ENCODE assay signal across 19 cellular contexts in genomic region chr12:86018361-86018760, GRCh38.
A peak's percentile ranks its signal among the peaks of the same experiment; 100 is the strongest.
DNase-seq lines count a peak whose midpoint lies in the region; ATAC-seq, FAIRE-seq and TF ChIP-seq lines count a peak whose summit lies in the region.
"Had no signal": no experiment of that assay in that cellular context is flagged by ENCODE, and none has a peak within 500 bp of the region (broad histone marks: within the 10 kb centered on the region; RNA-seq: fewer than 3 reads in every experiment).

No MANE protein-coding gene starts in this region.

- H3K27ac ChIP-seq in K562 (ENCODE audit: extremely low read depth, low read depth, low read length) = no peak overlapping the region
- no peak overlapping the region for H3K27ac ChIP-seq in adrenal gland
- H3K27ac ChIP-seq in esophagus muscularis mucosa (replicated peaks in 1 of 4) = no peak overlapping the region
- H3K27ac ChIP-seq: BLaER1, C4-2B had no signal

- H3K4me2 ChIP-seq in K562 (ENCODE audit: insufficient read depth, low read length) = no peak overlapping the region
- H3K4me2 ChIP-seq: BLaER1, GM23338 had no signal

- H3K4me1 ChIP-seq in K562 (replicated peaks in 1 of 2; ENCODE audit: control insufficient read depth in 2 of 2, insufficient read depth in 2 of 2, low read length in 2 of 2) (no peaks in the 10 kb centered on the region), adrenal gland (replicated peaks in 1 of 2) (no peaks in the 10 kb centered on the region), esophagus muscularis mucosa (no peaks in the 10 kb centered on the region)
- H3K4me1 ChIP-seq: BLaER1, Caco-2, HAP-1 had no signal

- TF ChIP-seq EP300 in K562 (IDR thresholded peaks at IDR 0.05; ENCODE audit: low read length) (no peak), esophagus muscularis mucosa (IDR thresholded peaks at IDR 0.05) (no peak)

- no peaks in the 10 kb centered on the region for H3K27me3 ChIP-seq in K562 (ENCODE audit: control insufficient read depth in 2 of 2, insufficient read depth in 2 of 2, low read length in 2 of 2)
- no peaks in the 10 kb centered on the region for H3K27me3 ChIP-seq in adrenal gland
- no peaks in the 10 kb centered on the region for H3K27me3 ChIP-seq in esophagus muscularis mucosa
- H3K27me3 ChIP-seq: BLaER1 had no signal

- 0% methylated on average over 3 of the region's 3 CpGs for WGBS in K562 (ENCODE audit: insufficient coverage, low coverage, missing lambda C conversion rate)
- WGBS in adrenal gland, 4 donors = 49 to 62% (median 57%) methylated on average over 3 of the region's 3 CpGs
- WGBS in esophagus muscularis mucosa = 77% methylated on average over 3 of the region's 3 CpGs

- H3K36me3 ChIP-seq in K562 (ENCODE audit: control insufficient read depth, insufficient read depth, low read length) (no peaks in the 10 kb centered on the region), adrenal gland (replicated peaks in 1 of 2) (no peaks in the 10 kb centered on the region), esophagus muscularis mucosa (no peaks in the 10 kb centered on the region)
- H3K36me3 ChIP-seq: BLaER1, HAP-1 had no signal

- TF ChIP-seq CTCF in K562 (IDR thresholded peaks at IDR 0.05 in 2 of 3, conservative IDR thresholded peaks at IDR 0.05 in 1 of 3; ENCODE audit: insufficient read depth in 2 of 3, low read depth in 1 of 3, low read length in 3 of 3) (no peak), adrenal gland (IDR thresholded peaks at IDR 0.05) (no peak), esophagus muscularis mucosa (IDR thresholded peaks at IDR 0.05) (no peak)

- no peaks in the 10 kb centered on the region for H3K9me1 ChIP-seq in K562 (ENCODE audit: control insufficient read depth, insufficient read depth, low read length)

- no peaks in the 10 kb centered on the region for H4K20me1 ChIP-seq in K562 (replicated peaks; ENCODE audit: control insufficient read depth, insufficient read depth, low read length)
- H4K20me1 ChIP-seq: BLaER1 had no signal

- POLR2A ChIA-PET in K562 (lab: Yijun Ruan, JAX) = no interaction called here

- H3K4me3 ChIP-seq in K562 (no peak overlapping the region), adrenal gland (no peak overlapping the region), esophagus muscularis mucosa (no peak overlapping the region)
- H3K4me3 ChIP-seq: BLaER1, GM12878, GM23338, HAP-1 had no signal

- TF ChIP-seq RAD21 in K562 (CRISPR knock-in tag; conservative IDR thresholded peaks at IDR 0.05 in 1 of 2, IDR thresholded peaks at IDR 0.05 in 1 of 2) = no peak

- CTCF ChIA-PET in K562 (lab: Yijun Ruan, JAX; ENCODE audit: low intra/inter-chr PET ratio) = no interaction called here

- in situ Hi-C loops in K562 (cut with MboI) = no loop called here

- FAIRE-seq in K562 (lab: Jason Lieb, UNC) = no peak
- FAIRE-seq: GM12878, GM19239 had no signal

- no peak for TF ChIP-seq POLR2A in K562 (conservative IDR thresholded peaks at IDR 0.05)
- no peak for TF ChIP-seq POLR2A in adrenal gland (IDR thresholded peaks at IDR 0.05)
- no peak for TF ChIP-seq POLR2A in esophagus muscularis mucosa (IDR thresholded peaks at IDR 0.05; ENCODE audit: low read depth)

- no peaks in the 10 kb centered on the region for H3K79me2 ChIP-seq in K562 (ENCODE audit: control insufficient read depth, insufficient read depth, low read length)

- no peak overlapping the region for H3K9ac ChIP-seq in K562 (ENCODE audit: insufficient read depth in 1 of 2, low read depth in 2 of 2, low read length in 2 of 2)
- H3K9ac ChIP-seq: BLaER1 had no signal

- peak; percentile 28 for DNase-seq in ELR (ENCODE audit: low read depth)
- peak; percentile 20 for DNase-seq in M059J (ENCODE audit: low read depth)
- DNase-seq in K562 (ENCODE audit: extremely low read depth in 1 of 4, low spot score in 3 of 4) = no peak
- DNase-seq in adrenal gland = no peak
- no peak for DNase-seq in esophagus muscularis mucosa (ENCODE audit: extremely low spot score)
- DNase-seq: Caco-2; CD4-positive, CD25-positive, alpha-beta regulatory T cell; CD8-positive, alpha-beta T cell; DMS153; DND-41; GDM1; HFFc6 had no signal

- no TSS peak for BruUV-seq in K562 (replicated peaks; lab: Mats Ljungman, UMichigan)

- intact Hi-C loops in K562 (cut with micrococcal nuclease) = no loop called here
- intact Hi-C loops in adrenal gland (cut with DNase I) = no loop called here
- intact Hi-C loops in esophagus muscularis mucosa (cut with DNase I) = no loop called here

- H3K9me3 ChIP-seq in K562 (replicated peaks; ENCODE audit: control insufficient read depth, insufficient read depth, low read depth, low read length) (no peaks in the 10 kb centered on the region), adrenal gland (replicated peaks in 1 of 3) (no peaks in the 10 kb centered on the region), esophagus muscularis mucosa (no peaks in the 10 kb centered on the region)
- H3K9me3 ChIP-seq: BLaER1, Caco-2, HAP-1 had no signal

- no peak overlapping the region for H2AFZ ChIP-seq in K562 (ENCODE audit: low read depth, low read length)
- H2AFZ ChIP-seq: GM23338 had no signal

- ATAC-seq in K562 (no peak), HG03571 (IDR thresholded peaks at IDR 0.05; ENCODE audit: unreplicated experiment) (no peak)
- ATAC-seq: CD8-positive, alpha-beta T cell; GM12878; GM23338 had no signal

TF ChIP-seq in K562, 482 proteins besides CTCF, POLR2A, EP300 and RAD21:
- TF ChIP-seq MECOM (CRISPR knock-in tag; IDR thresholded peaks at IDR 0.05) (no peak), C11orf30 (IDR thresholded peaks at IDR 0.05; ENCODE audit: low read depth) (peak; percentile 53; the same call in 1 of the 2 replicates), NR4A1 (CRISPR knock-in tag; IDR thresholded peaks at IDR 0.05) (no peak), NR4A1 (tag; IDR thresholded peaks at IDR 0.05) (no peak), U2AF1 (optimal IDR thresholded peaks at IDR 0.05; ENCODE audit: low read depth, low read length) (no peak), GTF2B (IDR thresholded peaks at IDR 0.05; ENCODE audit: extremely low read depth, insufficient read length) (no peak), CTCFL (IDR thresholded peaks at IDR 0.05; ENCODE audit: borderline replicate concordance, insufficient read depth, low read depth, low read length, poor library complexity, severe bottlenecking) (no peak), NR2C1 (IDR thresholded peaks at IDR 0.05) (no peak), NR2C1 (tag; IDR thresholded peaks at IDR 0.05) (no peak), MAFF (IDR thresholded peaks at IDR 0.05; ENCODE audit: low read length) (peak; percentile 81), ZNF316 (IDR thresholded peaks at IDR 0.05) (peak; percentile 75), TRIM28 (IDR thresholded peaks at IDR 0.05) (no peak), NCOR1 (IDR thresholded peaks at IDR 0.05) (no peak), YBX1 (IDR thresholded peaks at IDR 0.05) (no peak), MAFK (IDR thresholded peaks at IDR 0.05; ENCODE audit: low read length) (peak; percentile 85), SMAD3 (CRISPR knock-in tag; conservative IDR thresholded peaks at IDR 0.05) (no peak), MAFG (tag; conservative IDR thresholded peaks at IDR 0.05) (peak; percentile 68)
TF ChIP-seq in K562: peak in this region for 5.

Comparison
In these comparisons a context has a peak if more than half of its experiments do, and no peak if none do; other contexts are left out.
1. DNase-seq: peak in ELR (single experiment) and M059J (single experiment); none in K562 (0 of 4), adrenal gland (0 of 7) and esophagus muscularis mucosa (single experiment).